In genomic region chr19:10836478-10837325, GRCh38 we compare ENCODE assay signal across 1 cellular context.
A peak's percentile ranks its signal among the peaks of the same experiment; 100 is the strongest.
TF ChIP-seq lines count a peak whose summit lies in the region.

No MANE protein-coding gene starts in this region.

TF ChIP-seq in WTC11, 78 proteins besides CTCF, POLR2A, EP300 and RAD21 (continued from another document and continues in another):
- peak; percentile 56; the same call in 1 of the 2 replicates for TF ChIP-seq PRDM15 (CRISPR knock-in tag; IDR thresholded peaks at IDR 0.05)
- TF ChIP-seq CDX4 (CRISPR knock-in tag; IDR thresholded peaks at IDR 0.05; ENCODE audit: borderline replicate concordance): no peak
- TF ChIP-seq RELA (CRISPR knock-in tag; IDR thresholded peaks at IDR 0.05; ENCODE audit: borderline replicate concordance): peak; percentile 92
- TF ChIP-seq CBFB (CRISPR knock-in tag; IDR thresholded peaks at IDR 0.05; ENCODE audit: low read depth): no peak
- peak; percentile 3; the same call in 1 of the 2 replicates for TF ChIP-seq ERG (CRISPR knock-in tag; IDR thresholded peaks at IDR 0.05)
- peak; percentile 98 for TF ChIP-seq E2F1 (CRISPR knock-in tag; IDR thresholded peaks at IDR 0.05)
- TF ChIP-seq AR (CRISPR knock-in tag; IDR thresholded peaks at IDR 0.05): 0 out of 2 replicates have a peak, but pooled peaks have one; percentile 31
- peak; percentile 93 for TF ChIP-seq SMAD4 (CRISPR knock-in tag; IDR thresholded peaks at IDR 0.05)
- TF ChIP-seq MAX (CRISPR knock-in tag; IDR thresholded peaks at IDR 0.05): peak; percentile 100
- TF ChIP-seq ZNF219 (CRISPR knock-in tag; IDR thresholded peaks at IDR 0.05; ENCODE audit: borderline replicate concordance): peak; percentile 96
- 0 out of 2 replicates have a peak, but pooled peaks have one; percentile 51 for TF ChIP-seq ELF4 (CRISPR knock-in tag; IDR thresholded peaks at IDR 0.05; ENCODE audit: low read depth)
- peak; percentile 96 for TF ChIP-seq NFE2L1 (CRISPR knock-in tag; IDR thresholded peaks at IDR 0.05)
- no peak for TF ChIP-seq ZSCAN18 (CRISPR knock-in tag; IDR thresholded peaks at IDR 0.05)
- peak; percentile 92 for TF ChIP-seq FOXP4 (CRISPR knock-in tag; IDR thresholded peaks at IDR 0.05)
- no peak for TF ChIP-seq MXD4 (CRISPR knock-in tag; IDR thresholded peaks at IDR 0.05; ENCODE audit: borderline replicate concordance)
- 0 out of 2 replicates have a peak, but pooled peaks have one; percentile 87 for TF ChIP-seq AFF4 (CRISPR knock-in tag; IDR thresholded peaks at IDR 0.05; ENCODE audit: borderline replicate concordance)
- TF ChIP-seq ZNF416 (CRISPR knock-in tag; IDR thresholded peaks at IDR 0.05): no peak
- peak; percentile 81 for TF ChIP-seq ETV6 (CRISPR knock-in tag; IDR thresholded peaks at IDR 0.05)
- TF ChIP-seq JUN (CRISPR knock-in tag; IDR thresholded peaks at IDR 0.05): peak; percentile 96
- no peak for TF ChIP-seq ZNF671 (CRISPR knock-in tag; IDR thresholded peaks at IDR 0.05)
- peak; percentile 85 for TF ChIP-seq NR2C2 (CRISPR knock-in tag; IDR thresholded peaks at IDR 0.05)
- TF ChIP-seq CREB1 (CRISPR knock-in tag; IDR thresholded peaks at IDR 0.05): peak; percentile 96
- peak; percentile 98 for TF ChIP-seq ZNF281 (CRISPR knock-in tag; IDR thresholded peaks at IDR 0.05)
- TF ChIP-seq RORB (CRISPR knock-in tag; IDR thresholded peaks at IDR 0.05): no peak
- peak; percentile 92; the same call in 1 of the 2 replicates for TF ChIP-seq ATF2 (CRISPR knock-in tag; IDR thresholded peaks at IDR 0.05; ENCODE audit: borderline replicate concordance, low read depth)
- peak; percentile 79; the same call in 1 of the 2 replicates for TF ChIP-seq FOXK1 (CRISPR knock-in tag; IDR thresholded peaks at IDR 0.05)
